8 cellular contexts compared by ENCODE assay signal in the genomic region with DNA sequence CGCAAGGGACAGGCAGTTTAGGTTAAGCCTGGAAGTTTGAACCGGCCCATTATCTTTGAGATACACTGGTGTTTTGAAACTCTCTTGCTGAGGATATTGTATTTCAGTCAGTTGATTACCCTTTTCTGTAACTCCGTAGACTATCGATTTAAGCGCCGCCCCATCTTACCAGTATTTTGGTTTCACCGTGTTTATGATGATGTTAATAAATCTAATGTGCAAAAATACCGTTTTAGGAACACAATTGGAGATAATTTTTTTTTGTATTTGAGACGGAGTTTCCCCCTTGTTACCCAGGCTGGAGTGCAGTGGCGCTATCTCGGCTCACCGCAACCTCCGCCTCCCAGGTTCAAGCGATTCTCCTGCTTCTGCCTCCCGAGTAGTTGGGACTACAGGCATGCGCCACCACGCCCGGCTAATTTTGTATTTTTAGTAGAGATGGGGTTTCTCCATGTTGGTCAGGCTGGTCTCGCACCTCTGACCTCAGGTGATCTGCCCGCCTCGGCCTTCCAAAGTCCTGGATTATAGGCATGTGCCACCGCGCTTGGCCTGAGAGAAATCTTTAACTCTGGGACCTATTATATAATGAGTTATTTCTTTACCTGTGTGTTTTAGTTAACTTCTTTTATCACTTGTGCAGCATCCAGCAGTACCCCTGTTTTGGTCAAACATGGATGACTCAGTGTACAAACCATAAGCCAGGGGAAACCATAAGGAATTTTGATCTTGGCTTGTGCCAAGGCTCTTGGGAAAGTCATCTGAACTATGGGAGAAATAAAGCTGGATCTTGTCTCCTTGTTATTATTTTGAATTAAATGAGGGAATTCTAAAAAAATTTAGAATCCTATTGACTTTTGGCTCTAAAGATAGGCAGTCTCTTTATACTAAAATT. TPM values are rescaled to one million over a fixed set of nuclear protein-coding genes. Genes with fewer than 3 reads are reported as not detected.
DNase-seq lines count a peak whose midpoint lies in the region; FAIRE-seq and TF ChIP-seq lines count a peak whose summit lies in the region.

No MANE protein-coding gene starts in this region.

- H3K9me3 Mint-ChIP-seq in activated T-helper 1 cell treated with anti-CD3 and anti-CD28 coated beads, Interleukin-12 subunit alpha, Interleukin-12 subunit beta, Interleukin-2, Interleukin-4 antibody, amounts not matched to agents 30 ng/mL and 10 ng/mL and 1 ng/mL, durations not matched to agents 14 hours and 24 hours and 36 hours, result no peaks in the 10 kb centered on the region

- TF ChIP-seq POLR2A in H54 (IDR thresholded peaks at IDR 0.05; ENCODE audit: low read depth, low read length), result no peak

- H3K27me3 Mint-ChIP-seq in activated T-helper 1 cell treated with anti-CD3 and anti-CD28 coated beads, Interleukin-12 subunit alpha, Interleukin-12 subunit beta, Interleukin-2, Interleukin-4 antibody, amounts not matched to agents 30 ng/mL and 10 ng/mL and 1 ng/mL, durations not matched to agents 14 hours and 24 hours and 36 hours (ENCODE audit: insufficient read depth), result no peaks in the 10 kb centered on the region

- no peaks in the 10 kb centered on the region for H3K36me3 ChIP-seq in smooth muscle cell (ENCODE audit: low read depth)

- 11% methylated on average over 23 of the region's 23 CpGs for WGBS in smooth muscle cell (ENCODE audit: low lambda C conversion rate)

- H3K4me3 ChIP-seq in smooth muscle cell, result peak overlapping the region; percentile 100

- H3K4me1 ChIP-seq in smooth muscle cell (ENCODE audit: low read depth), result peaks cover 21% of the 10 kb centered on the region

- H3K27me3 ChIP-seq in smooth muscle cell (ENCODE audit: low read depth), result no peaks in the 10 kb centered on the region

- TF ChIP-seq CTCF in smooth muscle cell (IDR thresholded peaks at IDR 0.05; ENCODE audit: borderline replicate concordance, insufficient read depth, poor library complexity, severe bottlenecking), result no peak

- H3K4me1 Mint-ChIP-seq in activated T-helper 1 cell treated with anti-CD3 and anti-CD28 coated beads, Interleukin-12 subunit alpha, Interleukin-12 subunit beta, Interleukin-2, Interleukin-4 antibody, amounts not matched to agents 30 ng/mL and 10 ng/mL and 1 ng/mL, durations not matched to agents 14 hours and 24 hours and 36 hours (ENCODE audit: low read depth), result peaks cover 37% of the 10 kb centered on the region

- peak overlapping the region; percentile 91 for H3K4me3 Mint-ChIP-seq in activated T-helper 1 cell treated with anti-CD3 and anti-CD28 coated beads, Interleukin-12 subunit alpha, Interleukin-12 subunit beta, Interleukin-2, Interleukin-4 antibody, amounts not matched to agents 30 ng/mL and 10 ng/mL and 1 ng/mL, durations not matched to agents 14 hours and 24 hours and 36 hours

- peak; percentile 23 for DNase-seq in A172 (ENCODE audit: low spot score)
- DNase-seq in H54 (ENCODE audit: insufficient read length, low spot score), result no peak
- DNase-seq in activated T-helper 1 cell treated with anti-CD3 and anti-CD28 coated beads, Interleukin-12 subunit alpha, Interleukin-12 subunit beta, Interleukin-2, Interleukin-4 antibody, amounts not matched to agents 30 ng/mL and 10 ng/mL and 1 ng/mL, durations not matched to agents 14 hours and 24 hours and 36 hours (ENCODE audit: low spot score), result no peak
- DNase-seq in hepatic stellate cell (ENCODE audit: low spot score), result peak; percentile 65
- no peak for DNase-seq in smooth muscle cell (lab: John Stamatoyannopoulos, UW; ENCODE audit: unreplicated experiment)
- DNase-seq in cerebellar nuclear complex (lab: John Stamatoyannopoulos, UW), result no peak
- no peak for DNase-seq in CD1c-positive myeloid dendritic cell (ENCODE audit: extremely low spot score)
- DNase-seq in DMS 273 (lab: John Stamatoyannopoulos, UW; ENCODE audit: unreplicated experiment), result no peak

- H3F3A ChIP-seq in smooth muscle cell (ENCODE audit: low read depth), result peaks cover 14% of the 10 kb centered on the region

- peak overlapping the region; percentile 51 for H2AFZ ChIP-seq in smooth muscle cell (ENCODE audit: low read depth)

- peaks cover 59% of the 10 kb centered on the region for H3K79me2 ChIP-seq in smooth muscle cell (ENCODE audit: low read depth)

- intact Hi-C loops in activated T-helper 1 cell treated with anti-CD3 and anti-CD28 coated beads, Interleukin-12 subunit alpha, Interleukin-12 subunit beta, Interleukin-2, Interleukin-4 antibody, amounts not matched to agents 30 ng/mL and 10 ng/mL and 1 ng/mL, durations not matched to agents 14 hours and 24 hours and 36 hours (cut with micrococcal nuclease), result loop anchor here (2.0 to 10.0 kb wide), 7 partner anchors 44 to 1909 kb away; partner anchors contain the start of genes ACADSB, BCCIP, FAM53B and IKZF5

- no peaks in the 10 kb centered on the region for H3K9me3 ChIP-seq in smooth muscle cell (replicated peaks; ENCODE audit: low read depth)

- H3K4me2 ChIP-seq in smooth muscle cell, result peak overlapping the region; percentile 88

- H3K9ac ChIP-seq in smooth muscle cell (ENCODE audit: low read depth), result peak overlapping the region; percentile 97

- H4K20me1 ChIP-seq in smooth muscle cell (ENCODE audit: low read depth), result peaks cover 55% of the 10 kb centered on the region

- H3K27ac Mint-ChIP-seq in activated T-helper 1 cell treated with anti-CD3 and anti-CD28 coated beads, Interleukin-12 subunit alpha, Interleukin-12 subunit beta, Interleukin-2, Interleukin-4 antibody, amounts not matched to agents 30 ng/mL and 10 ng/mL and 1 ng/mL, durations not matched to agents 14 hours and 24 hours and 36 hours, result peak overlapping the region; percentile 98

- H3K27ac ChIP-seq in smooth muscle cell (ENCODE audit: low read depth), result peak overlapping the region; percentile 96

- peak; percentile 71 for FAIRE-seq in H54 (lab: Jason Lieb, UNC)

- no peaks in the 10 kb centered on the region for H3K36me3 Mint-ChIP-seq in activated T-helper 1 cell treated with anti-CD3 and anti-CD28 coated beads, Interleukin-12 subunit alpha, Interleukin-12 subunit beta, Interleukin-2, Interleukin-4 antibody, amounts not matched to agents 30 ng/mL and 10 ng/mL and 1 ng/mL, durations not matched to agents 14 hours and 24 hours and 36 hours (ENCODE audit: low read depth)

RNA-seq across cellular contexts. Expression of gene ZRANB1, which starts 23.7 kb away (rescaled TPM):
- 12.3 and 13.8 TPM in 2 replicates for total RNA-seq in A172 (2014; rRNA removed; shearing (Covaris generic))
- total RNA-seq in activated T-helper 1 cell treated with anti-CD3 and anti-CD28 coated beads, Interleukin-12 subunit alpha, Interleukin-12 subunit beta, Interleukin-2, Interleukin-4 antibody, amounts not matched to agents 30 ng/mL and 10 ng/mL and 1 ng/mL, durations not matched to agents 14 hours and 24 hours and 36 hours, result 15.8 and 16.0 TPM in 2 replicates
- total RNA-seq in smooth muscle cell, result 24.1 and 30.2 TPM in 2 replicates
- 7.5 and 8.2 TPM in 2 replicates for polyA plus RNA-seq in smooth muscle cell

Comparison
In these comparisons a context has a peak if more than half of its experiments do, and no peak if none do; other contexts are left out.
1. DNase-seq: peak in A172 (single experiment) and hepatic stellate cell (single experiment); none in H54 (single experiment), activated T-helper 1 cell treated with anti-CD3 and anti-CD28 coated beads, Interleukin-12 subunit alpha, Interleukin-12 subunit beta, Interleukin-2, Interleukin-4 antibody, amounts not matched to agents 30 ng/mL and 10 ng/mL and 1 ng/mL, durations not matched to agents 14 hours and 24 hours and 36 hours (single experiment), smooth muscle cell (single experiment), cerebellar nuclear complex (0 of 2), CD1c-positive myeloid dendritic cell (single experiment) and DMS 273 (single experiment).